In genomic region chr12:6752931-6753771, GRCh38 we compare ENCODE assay signal across 8 cellular contexts. TPM values are rescaled to one million over a fixed set of nuclear protein-coding genes. Genes with fewer than 3 reads are reported as not detected.
A peak's percentile ranks its signal among the peaks of the same experiment; 100 is the strongest.
DNase-seq lines count a peak whose midpoint lies in the region; ATAC-seq and TF ChIP-seq lines count a peak whose summit lies in the region.

TSS of gene MLF2 (minus strand) at chr12:6753141. CDS start at chr12:6752334, 807 bp downstream.

- H3K4me3 Mint-ChIP-seq in activated T-cell treated with anti-CD3 and anti-CD28 coated beads, Interleukin-2, amount 50 U/mL, for 4 hours: peak within 1 kb of the TSS; percentile 92

- CTCF ChIA-PET in Panc1 (lab: Charles Lee): interaction anchor here (0.5 to 1.6 kb wide), 9 partner anchors 13 to 120 kb away, joined by 3 to 12 read pairs (median 3); partner anchors contain the start of genes PTMS and SPSB2

- H3K9me3 Mint-ChIP-seq in activated T-cell treated with anti-CD3 and anti-CD28 coated beads, Interleukin-2, amount 50 U/mL, for 4 hours: no peaks in the 10 kb centered on the region

- ATAC-seq in GM21723 (IDR thresholded peaks at IDR 0.05; ENCODE audit: unreplicated experiment) (peak; percentile 92), Panc1 (peak; percentile 95)
- peak; percentile 90 to 91 for ATAC-seq in activated T-cell treated with anti-CD3 and anti-CD28 coated beads, Interleukin-2, amount 50 U/mL, for 4 hours

- H3K4me1 ChIP-seq in Panc1 (ENCODE audit: control insufficient read depth, insufficient read depth, low read length) (peaks cover 14% of the 10 kb centered on the region), esophagus (ENCODE audit: control insufficient read depth in 2 of 2, insufficient read depth in 2 of 2, low read length in 1 of 2) (peaks cover 0 to 4% of the 10 kb centered on the region in 2 donors), muscle layer of colon (ENCODE audit: insufficient read depth, low read length) (peaks cover 12% of the 10 kb centered on the region)

- peak within 1 kb of the TSS; percentile 69 for H3K9ac ChIP-seq in muscle layer of colon (ENCODE audit: low read length)

- peaks cover 17% of the 10 kb centered on the region for H3K36me3 Mint-ChIP-seq in activated T-cell treated with anti-CD3 and anti-CD28 coated beads, Interleukin-2, amount 50 U/mL, for 4 hours (ENCODE audit: insufficient read depth)

- no peak for TF ChIP-seq CTCF in Panc1 (IDR thresholded peaks at IDR 0.05)

- no peaks in the 10 kb centered on the region for H3K27me3 Mint-ChIP-seq in activated T-cell treated with anti-CD3 and anti-CD28 coated beads, Interleukin-2, amount 50 U/mL, for 4 hours (ENCODE audit: low read depth)

- H3K27ac ChIP-seq in Panc1 (ENCODE audit: low read length) (peak within 1 kb of the TSS; percentile 94), esophagus (ENCODE audit: low read depth in 2 of 2, low read length in 1 of 2) (peak within 1 kb of the TSS; percentile 100), muscle layer of colon (ENCODE audit: low read depth, low read length) (peak within 1 kb of the TSS; percentile 100)

- in situ Hi-C loops in Panc1 (cut with HindIII; ENCODE audit: low pct_unique_long_range_greater_than_20kb, low sequenced_read_pairs): no loop called here

- peaks cover 14% of the 10 kb centered on the region for H3K4me1 Mint-ChIP-seq in activated T-cell treated with anti-CD3 and anti-CD28 coated beads, Interleukin-2, amount 50 U/mL, for 4 hours (ENCODE audit: low read depth)

- H3K9me3 ChIP-seq in Panc1 (ENCODE audit: control insufficient read depth, insufficient read depth, low read depth, low read length) (no peaks in the 10 kb centered on the region), esophagus (ENCODE audit: control insufficient read depth in 2 of 2, insufficient read depth in 1 of 2, low read depth in 1 of 2, low read length in 1 of 2) (no peaks in the 10 kb centered on the region), muscle layer of colon (ENCODE audit: low read length) (no peaks in the 10 kb centered on the region)

- BruUV-seq in Panc1 (replicated peaks; lab: Mats Ljungman, UMichigan): TSS peak; percentile 96

- intact Hi-C loops in Panc1 (cut with micrococcal nuclease; ENCODE audit: unreplicated experiment): loop anchor here (5.0 kb wide), 1 partner anchor 74 kb away; the partner anchor contains the start of gene P3H3

- 0% methylated on average over 60 to 61 of the region's 61 CpGs for WGBS in esophagus, 2 donors

- DNase-seq in DMS53 treated with DMSO at 0.1 percent for 48 hours (lab: John Stamatoyannopoulos, UW; ENCODE audit: unreplicated experiment) (peak; percentile 99), KG1 (lab: John Stamatoyannopoulos, UW) (peak; percentile 94), Panc1 (ENCODE audit: low read depth, low spot score) (peak; percentile 91)
- peak; percentile 97 for DNase-seq in activated T-cell treated with anti-CD3 and anti-CD28 coated beads, Interleukin-2, amount 50 U/mL, for 4 hours
- peak; percentile 96 for DNase-seq in stimulated activated CD8-positive, alpha-beta memory T cell treated with anti-CD3 and anti-CD28 coated beads, Interleukin-7, amount 100 ng/mL, for 24 hours (ENCODE audit: low read depth)

- H3K4me3 ChIP-seq in Panc1 (ENCODE audit: low read depth in 2 of 2, low read length in 2 of 2) (peak within 1 kb of the TSS; percentile 85), esophagus (ENCODE audit: low read depth in 1 of 2, low read length in 2 of 2) (peak within 1 kb of the TSS; percentile 65 to 96), muscle layer of colon (ENCODE audit: low read depth in 1 of 2, low read length in 2 of 2) (peak within 1 kb of the TSS; percentile 52 to 80)

- POLR2A ChIA-PET in Panc1 (lab: Charles Lee): interaction anchor here (0.9 to 1.2 kb wide), 3 partner anchors 13 to 25 kb away, joined by 3 to 4 read pairs (median 3); partner anchors contain the start of genes LAG3 and PTMS

- peaks cover 9% of the 10 kb centered on the region for H3K36me3 ChIP-seq in Panc1 (ENCODE audit: control insufficient read depth, insufficient read depth, low read length)
- peaks cover 4 to 26% of the 10 kb centered on the region in 2 donors for H3K36me3 ChIP-seq in esophagus (ENCODE audit: control insufficient read depth in 2 of 2, insufficient read depth in 2 of 2, low read length in 1 of 2)
- peaks cover 38% of the 10 kb centered on the region for H3K36me3 ChIP-seq in muscle layer of colon (ENCODE audit: insufficient read depth, low read length)

- H3K27me3 ChIP-seq in Panc1 (ENCODE audit: control insufficient read depth, insufficient read depth, low read length) (no peaks in the 10 kb centered on the region), esophagus (ENCODE audit: control insufficient read depth in 1 of 2, insufficient read depth in 2 of 2, low read length in 2 of 2) (no peaks in the 10 kb centered on the region), muscle layer of colon (ENCODE audit: control insufficient read depth in 1 of 2, insufficient read depth in 2 of 2, low read length in 2 of 2) (no peaks in the 10 kb centered on the region)

RNA-seq across cellular contexts. Expression of gene MLF2, which starts in this region (rescaled TPM):
- 175 TPM for total RNA-seq in Panc1 (2021; ENCODE audit: unreplicated experiment)
- polyA plus RNA-seq in Panc1 (2012; ENCODE audit: insufficient read length): 269 TPM
- 100 to 1,000 TPM; 185 to 199 (median 189) TPM for total RNA-seq in activated T-cell treated with anti-CD3 and anti-CD28 coated beads, Interleukin-2, amount 50 U/mL, for 4 hours
- 100 to 1,000 TPM; 117 to 158 TPM for polyA plus RNA-seq in esophagus

Comparison
In these comparisons a context has a peak if more than half of its experiments do, and no peak if none do; other contexts are left out.
1. Peak in every context shown above with its lines: DNase-seq, ATAC-seq, H3K4me3 ChIP-seq and H3K27ac ChIP-seq.